Comparison of ENCODE assay signal across 1 cellular context in genomic region chr13:75482820-75483079, GRCh38.
TF ChIP-seq lines count a peak whose summit lies in the region.

No MANE protein-coding gene starts in this region.

TF ChIP-seq in HepG2, 621 proteins besides CTCF, POLR2A, EP300 and RAD21 (continued from another document):
- TF ChIP-seq CREB1 (IDR thresholded peaks at IDR 0.05) (no peak), CREB1 (CRISPR knock-in tag; IDR thresholded peaks at IDR 0.05) (0 out of 2 replicates have a peak, but pooled peaks have one; percentile 16)
